In genomic region chr10:71079761-71080380, GRCh38 we compare ENCODE assay signal across 19 cellular contexts.
A peak's percentile ranks its signal among the peaks of the same experiment; 100 is the strongest.
DNase-seq lines count a peak whose midpoint lies in the region; ATAC-seq and TF ChIP-seq lines count a peak whose summit lies in the region.
"Had no signal": no experiment of that assay in that cellular context is flagged by ENCODE, and none has a peak within 500 bp of the region (broad histone marks: within the 10 kb centered on the region; RNA-seq: fewer than 3 reads in every experiment).

No MANE protein-coding gene starts in this region.

- no peak overlapping the region for H3K27ac Mint-ChIP-seq in activated T-cell treated with anti-CD3 and anti-CD28 coated beads, Interleukin-2, amount 50 U/mL, for 24 hours
- no peak overlapping the region for H3K27ac Mint-ChIP-seq in activated T-cell treated with anti-CD3 and anti-CD28 coated beads, Interleukin-2, amount 50 U/mL, for 72 hours
- H3K27ac Mint-ChIP-seq in activated CD4-positive, alpha-beta memory T cell treated with anti-CD3 and anti-CD28 coated beads for 36 hours: no peak overlapping the region
- H3K27ac Mint-ChIP-seq: activated T-helper 17 cell treated with anti-CD3 and anti-CD28 coated beads, Interleukin-2, amount 50 U/mL, for 72 hours; B cell had no signal

- no peaks in the 10 kb centered on the region for H3K4me1 ChIP-seq in spleen
- H3K4me1 ChIP-seq in hepatocyte (ENCODE audit: insufficient read depth): no peaks in the 10 kb centered on the region

- H3K4me2 ChIP-seq in hepatocyte: no peak overlapping the region

- H3K36me3 ChIP-seq in spleen (no peaks in the 10 kb centered on the region), hepatocyte (replicated peaks; ENCODE audit: insufficient read depth, low read depth) (no peaks in the 10 kb centered on the region)
- H3K36me3 ChIP-seq: cardiac muscle cell had no signal

- CTCF ChIA-PET in activated CD4-positive, alpha-beta memory T cell treated with anti-CD3 and anti-CD28 coated beads for 36 hours (lab: Charles Lee): no interaction called here

- no peaks in the 10 kb centered on the region for H3K9me3 Mint-ChIP-seq in activated T-cell treated with anti-CD3 and anti-CD28 coated beads, Interleukin-2, amount 50 U/mL, for 24 hours
- H3K9me3 Mint-ChIP-seq in activated T-cell treated with anti-CD3 and anti-CD28 coated beads, Interleukin-2, amount 50 U/mL, for 72 hours: no peaks in the 10 kb centered on the region
- H3K9me3 Mint-ChIP-seq in activated CD4-positive, alpha-beta memory T cell treated with anti-CD3 and anti-CD28 coated beads for 36 hours: no peaks in the 10 kb centered on the region
- H3K9me3 Mint-ChIP-seq: activated T-helper 17 cell treated with anti-CD3 and anti-CD28 coated beads, Interleukin-2, amount 50 U/mL, for 72 hours; stimulated activated naive CD8-positive, alpha-beta T cell treated with anti-CD3 and anti-CD28 coated beads, Interleukin-15, amount 100 ng/mL, for 72 hours had no signal

- intact Hi-C loops in activated CD4-positive, alpha-beta memory T cell treated with anti-CD3 and anti-CD28 coated beads for 36 hours (cut with micrococcal nuclease): no loop called here
- intact Hi-C loops in spleen (cut with DNase I; ENCODE audit: low total_unique reads): loop anchor here (10.0 kb wide), 1 partner anchor 105 kb away; no protein-coding TSS in a partner anchor

- TF ChIP-seq CTCF in spleen (IDR thresholded peaks at IDR 0.05 in 8 of 11, conservative IDR thresholded peaks at IDR 0.05 in 3 of 11) (no peak), hepatocyte (IDR thresholded peaks at IDR 0.05; ENCODE audit: poor library complexity) (no peak)

- ATAC-seq in activated T-cell treated with anti-CD3 and anti-CD28 coated beads, Interleukin-2, amount 50 U/mL, for 72 hours (replicated peaks in 1 of 2): no peak
- ATAC-seq in left lobe of liver (no peak), HG02973 (IDR thresholded peaks at IDR 0.05; ENCODE audit: unreplicated experiment) (no peak)
- ATAC-seq: activated T-helper 17 cell treated with anti-CD3 and anti-CD28 coated beads, Interleukin-2, amount 50 U/mL, for 72 hours; esophagus mucosa; stimulated activated naive CD8-positive, alpha-beta T cell treated with anti-CD3 and anti-CD28 coated beads, Interleukin-15, amount 100 ng/mL, for 72 hours had no signal

- no peaks in the 10 kb centered on the region for H4K20me1 ChIP-seq in hepatocyte (ENCODE audit: insufficient read depth, poor library complexity, severe bottlenecking)

- POLR2A ChIA-PET in activated CD4-positive, alpha-beta memory T cell treated with anti-CD3 and anti-CD28 coated beads for 36 hours (lab: Charles Lee): no interaction called here

- H3K27me3 Mint-ChIP-seq in activated T-cell treated with anti-CD3 and anti-CD28 coated beads, Interleukin-2, amount 50 U/mL, for 24 hours: no peaks in the 10 kb centered on the region
- no peaks in the 10 kb centered on the region for H3K27me3 Mint-ChIP-seq in activated T-cell treated with anti-CD3 and anti-CD28 coated beads, Interleukin-2, amount 50 U/mL, for 72 hours (ENCODE audit: low read depth)
- H3K27me3 Mint-ChIP-seq in activated CD4-positive, alpha-beta memory T cell treated with anti-CD3 and anti-CD28 coated beads for 36 hours: no peaks in the 10 kb centered on the region
- H3K27me3 Mint-ChIP-seq: activated T-helper 17 cell treated with anti-CD3 and anti-CD28 coated beads, Interleukin-2, amount 50 U/mL, for 72 hours; stimulated activated naive CD8-positive, alpha-beta T cell treated with anti-CD3 and anti-CD28 coated beads, Interleukin-15, amount 100 ng/mL, for 72 hours had no signal

- H3K4me3 ChIP-seq in spleen (no peak overlapping the region), hepatocyte (no peak overlapping the region)
- H3K4me3 ChIP-seq: cardiac muscle cell had no signal

- no peak for TF ChIP-seq POLR2A in spleen (IDR thresholded peaks at IDR 0.05)

- no peaks in the 10 kb centered on the region for H3K9me2 ChIP-seq in hepatocyte (replicated peaks; ENCODE audit: insufficient read depth)

- H3K9me3 ChIP-seq in spleen: no peaks in the 10 kb centered on the region
- no peaks in the 10 kb centered on the region for H3K9me3 ChIP-seq in hepatocyte (ENCODE audit: low read depth)

- H3K27ac ChIP-seq in spleen (no peak overlapping the region), hepatocyte (no peak overlapping the region)
- H3K27ac ChIP-seq: cardiac muscle cell had no signal

- H3K4me3 Mint-ChIP-seq in activated T-cell treated with anti-CD3 and anti-CD28 coated beads, Interleukin-2, amount 50 U/mL, for 24 hours: no peak overlapping the region
- H3K4me3 Mint-ChIP-seq in activated T-cell treated with anti-CD3 and anti-CD28 coated beads, Interleukin-2, amount 50 U/mL, for 72 hours: no peak overlapping the region
- H3K4me3 Mint-ChIP-seq in activated CD4-positive, alpha-beta memory T cell treated with anti-CD3 and anti-CD28 coated beads for 36 hours: no peak overlapping the region
- H3K4me3 Mint-ChIP-seq: activated T-helper 17 cell treated with anti-CD3 and anti-CD28 coated beads, Interleukin-2, amount 50 U/mL, for 72 hours; B cell; stimulated activated naive CD8-positive, alpha-beta T cell treated with anti-CD3 and anti-CD28 coated beads, Interleukin-15, amount 100 ng/mL, for 72 hours had no signal

- no peaks in the 10 kb centered on the region for H3K4me1 Mint-ChIP-seq in activated T-cell treated with anti-CD3 and anti-CD28 coated beads, Interleukin-2, amount 50 U/mL, for 24 hours (ENCODE audit: low read depth)
- no peaks in the 10 kb centered on the region for H3K4me1 Mint-ChIP-seq in activated T-cell treated with anti-CD3 and anti-CD28 coated beads, Interleukin-2, amount 50 U/mL, for 72 hours (ENCODE audit: low read depth)
- H3K4me1 Mint-ChIP-seq in activated CD4-positive, alpha-beta memory T cell treated with anti-CD3 and anti-CD28 coated beads for 36 hours (ENCODE audit: low read depth): no peaks in the 10 kb centered on the region
- H3K4me1 Mint-ChIP-seq: activated T-helper 17 cell treated with anti-CD3 and anti-CD28 coated beads, Interleukin-2, amount 50 U/mL, for 72 hours; B cell; stimulated activated naive CD8-positive, alpha-beta T cell treated with anti-CD3 and anti-CD28 coated beads, Interleukin-15, amount 100 ng/mL, for 72 hours had no signal

- no peak overlapping the region for H2AFZ ChIP-seq in hepatocyte

- H3K27me3 ChIP-seq in spleen (replicated peaks in 1 of 7) (peaks cover 0 to 6% (median 0%) of the 10 kb centered on the region in 7 donors), hepatocyte (no peaks in the 10 kb centered on the region)
- H3K27me3 ChIP-seq: cardiac muscle cell had no signal

- WGBS in spleen, 5 donors: 82 to 95% (median 88%) methylated on average over 5 to 12 of the region's 12 CpGs
- WGBS in hepatocyte (ENCODE audit: low lambda C conversion rate, missing lambda C conversion rate): 91% methylated on average over 12 of the region's 12 CpGs

- H3K79me2 ChIP-seq in hepatocyte: no peaks in the 10 kb centered on the region

- DNase-seq in activated T-cell treated with anti-CD3 and anti-CD28 coated beads, Interleukin-2, amount 50 U/mL, for 24 hours: peak; percentile 16
- no peak for DNase-seq in activated T-cell treated with anti-CD3 and anti-CD28 coated beads, Interleukin-2, amount 50 U/mL, for 72 hours
- peak; percentile 4 for DNase-seq in activated CD4-positive, alpha-beta memory T cell treated with anti-CD3 and anti-CD28 coated beads for 36 hours
- DNase-seq in left lobe of liver (ENCODE audit: low spot score) (peak; percentile 28), spleen (peak; percentile 73), hepatocyte (ENCODE audit: low spot score) (no peak), cerebellum (ENCODE audit: low spot score) (no peak)
- DNase-seq: amygdala; COR-L47; effector CD4-positive, alpha-beta T cell; GOT3; NCI-H69; stimulated activated CD4-positive, alpha-beta T cell treated with anti-CD3 and anti-CD28 coated beads, Interleukin-1b, Interleukin-23, amount 100 ng/mL, for 48 hours had no signal

- H3K36me3 Mint-ChIP-seq in activated T-cell treated with anti-CD3 and anti-CD28 coated beads, Interleukin-2, amount 50 U/mL, for 24 hours (ENCODE audit: low read depth): no peaks in the 10 kb centered on the region
- no peaks in the 10 kb centered on the region for H3K36me3 Mint-ChIP-seq in activated T-cell treated with anti-CD3 and anti-CD28 coated beads, Interleukin-2, amount 50 U/mL, for 72 hours (ENCODE audit: insufficient read depth in 2 of 2)
- no peaks in the 10 kb centered on the region for H3K36me3 Mint-ChIP-seq in activated CD4-positive, alpha-beta memory T cell treated with anti-CD3 and anti-CD28 coated beads for 36 hours

Comparison
In these comparisons a context has a peak if more than half of its experiments do, and no peak if none do; other contexts are left out.
1. DNase-seq: peak in activated T-cell treated with anti-CD3 and anti-CD28 coated beads, Interleukin-2, amount 50 U/mL, for 24 hours (single experiment), activated CD4-positive, alpha-beta memory T cell treated with anti-CD3 and anti-CD28 coated beads for 36 hours (single experiment), left lobe of liver (single experiment) and spleen (single experiment); none in activated T-cell treated with anti-CD3 and anti-CD28 coated beads, Interleukin-2, amount 50 U/mL, for 72 hours (0 of 2), hepatocyte (single experiment) and cerebellum (single experiment).